ENCODE assay signal across 1 cellular context in genomic region chr22:50581950-50582561, GRCh38.
A peak's percentile ranks its signal among the peaks of the same experiment; 100 is the strongest.
TF ChIP-seq lines count a peak whose summit lies in the region.

No MANE protein-coding gene starts in this region.

TF ChIP-seq in HepG2, 621 proteins besides CTCF, POLR2A, EP300 and RAD21 (continues in another document):
- TF ChIP-seq CBFB (CRISPR knock-in tag; IDR thresholded peaks at IDR 0.05): no peak
- TF ChIP-seq ZNF121 (CRISPR knock-in tag; IDR thresholded peaks at IDR 0.05): peak; percentile 96
- no peak for TF ChIP-seq ZNF292 (CRISPR knock-in tag; IDR thresholded peaks at IDR 0.05; ENCODE audit: borderline replicate concordance, low read depth)
- TF ChIP-seq, protein P1, sequence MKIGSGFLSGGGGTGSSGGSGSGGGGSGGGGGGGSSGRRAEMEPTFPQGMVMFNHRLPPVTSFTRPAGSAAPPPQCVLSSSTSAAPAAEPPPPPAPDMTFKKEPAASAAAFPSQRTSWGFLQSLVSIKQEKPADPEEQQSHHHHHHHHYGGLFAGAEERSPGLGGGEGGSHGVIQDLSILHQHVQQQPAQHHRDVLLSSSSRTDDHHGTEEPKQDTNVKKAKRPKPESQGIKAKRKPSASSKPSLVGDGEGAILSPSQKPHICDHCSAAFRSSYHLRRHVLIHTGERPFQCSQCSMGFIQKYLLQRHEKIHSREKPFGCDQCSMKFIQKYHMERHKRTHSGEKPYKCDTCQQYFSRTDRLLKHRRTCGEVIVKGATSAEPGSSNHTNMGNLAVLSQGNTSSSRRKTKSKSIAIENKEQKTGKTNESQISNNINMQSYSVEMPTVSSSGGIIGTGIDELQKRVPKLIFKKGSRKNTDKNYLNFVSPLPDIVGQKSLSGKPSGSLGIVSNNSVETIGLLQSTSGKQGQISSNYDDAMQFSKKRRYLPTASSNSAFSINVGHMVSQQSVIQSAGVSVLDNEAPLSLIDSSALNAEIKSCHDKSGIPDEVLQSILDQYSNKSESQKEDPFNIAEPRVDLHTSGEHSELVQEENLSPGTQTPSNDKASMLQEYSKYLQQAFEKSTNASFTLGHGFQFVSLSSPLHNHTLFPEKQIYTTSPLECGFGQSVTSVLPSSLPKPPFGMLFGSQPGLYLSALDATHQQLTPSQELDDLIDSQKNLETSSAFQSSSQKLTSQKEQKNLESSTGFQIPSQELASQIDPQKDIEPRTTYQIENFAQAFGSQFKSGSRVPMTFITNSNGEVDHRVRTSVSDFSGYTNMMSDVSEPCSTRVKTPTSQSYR (CRISPR knock-in tag; IDR thresholded peaks at IDR 0.05; ENCODE audit: borderline replicate concordance): no peak
- no peak for TF ChIP-seq SMARCC2 (IDR thresholded peaks at IDR 0.05)
- no peak for TF ChIP-seq NCOA5 (CRISPR knock-in tag; IDR thresholded peaks at IDR 0.05)
- no peak for TF ChIP-seq HHEX (CRISPR knock-in tag; IDR thresholded peaks at IDR 0.05)
- no peak for TF ChIP-seq PBX2 (CRISPR knock-in tag; IDR thresholded peaks at IDR 0.05)
- no peak for TF ChIP-seq ZNF260 (CRISPR knock-in tag; IDR thresholded peaks at IDR 0.05; ENCODE audit: borderline replicate concordance, low read depth)
- 0 out of 2 replicates have a peak, but pooled peaks have one; percentile 23 for TF ChIP-seq TFAP4 (IDR thresholded peaks at IDR 0.05; ENCODE audit: borderline replicate concordance, low read depth)
- no peak for TF ChIP-seq ZNF781 (CRISPR knock-in tag; IDR thresholded peaks at IDR 0.05; ENCODE audit: borderline replicate concordance, not compliant biosample characterization)
- TF ChIP-seq ZNF572 (CRISPR knock-in tag; IDR thresholded peaks at IDR 0.05): no peak
- no peak for TF ChIP-seq ZNF569 (CRISPR knock-in tag; IDR thresholded peaks at IDR 0.05; ENCODE audit: borderline replicate concordance)
- peak; percentile 39; the same call in 1 of the 2 replicates for TF ChIP-seq PPARG (CRISPR knock-in tag; conservative IDR thresholded peaks at IDR 0.05)
- no peak; the same call in 1 of the 2 replicates for TF ChIP-seq RARA (CRISPR knock-in tag; IDR thresholded peaks at IDR 0.05)
- TF ChIP-seq ZNF746 (CRISPR knock-in tag; IDR thresholded peaks at IDR 0.05): no peak
- no peak for TF ChIP-seq KLF12 (CRISPR knock-in tag; IDR thresholded peaks at IDR 0.05; ENCODE audit: borderline replicate concordance)
- TF ChIP-seq FOXO1 (CRISPR knock-in tag; IDR thresholded peaks at IDR 0.05): no peak
- TF ChIP-seq HNRNPLL (IDR thresholded peaks at IDR 0.05; ENCODE audit: low read depth, low read length, poor library complexity, severe bottlenecking): no peak
- TF ChIP-seq, protein P2, sequence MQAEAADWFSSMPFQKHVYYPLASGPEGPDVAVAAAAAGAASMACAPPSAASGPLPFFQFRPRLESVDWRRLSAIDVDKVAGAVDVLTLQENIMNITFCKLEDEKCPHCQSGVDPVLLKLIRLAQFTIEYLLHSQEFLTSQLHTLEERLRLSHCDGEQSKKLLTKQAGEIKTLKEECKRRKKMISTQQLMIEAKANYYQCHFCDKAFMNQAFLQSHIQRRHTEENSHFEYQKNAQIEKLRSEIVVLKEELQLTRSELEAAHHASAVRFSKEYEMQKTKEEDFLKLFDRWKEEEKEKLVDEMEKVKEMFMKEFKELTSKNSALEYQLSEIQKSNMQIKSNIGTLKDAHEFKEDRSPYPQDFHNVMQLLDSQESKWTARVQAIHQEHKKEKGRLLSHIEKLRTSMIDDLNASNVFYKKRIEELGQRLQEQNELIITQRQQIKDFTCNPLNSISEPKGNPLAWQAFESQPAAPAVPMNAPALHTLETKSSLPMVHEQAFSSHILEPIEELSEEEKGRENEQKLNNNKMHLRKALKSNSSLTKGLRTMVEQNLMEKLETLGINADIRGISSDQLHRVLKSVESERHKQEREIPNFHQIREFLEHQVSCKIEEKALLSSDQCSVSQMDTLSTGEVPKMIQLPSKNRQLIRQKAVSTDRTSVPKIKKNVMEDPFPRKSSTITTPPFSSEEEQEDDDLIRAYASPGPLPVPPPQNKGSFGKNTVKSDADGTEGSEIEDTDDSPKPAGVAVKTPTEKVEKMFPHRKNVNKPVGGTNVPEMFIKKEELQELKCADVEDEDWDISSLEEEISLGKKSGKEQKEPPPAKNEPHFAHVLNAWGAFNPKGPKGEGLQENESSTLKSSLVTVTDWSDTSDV (CRISPR knock-in tag; IDR thresholded peaks at IDR 0.05): no peak
- no peak for TF ChIP-seq CEBPG (CRISPR knock-in tag; IDR thresholded peaks at IDR 0.05)
- peak; percentile 54; the same call in 1 of the 2 replicates for TF ChIP-seq TMF1 (CRISPR knock-in tag; IDR thresholded peaks at IDR 0.05; ENCODE audit: low read depth)
- no peak for TF ChIP-seq ZSCAN9 (CRISPR knock-in tag; IDR thresholded peaks at IDR 0.05; ENCODE audit: borderline replicate concordance)
- TF ChIP-seq ELF1 (CRISPR knock-in tag; IDR thresholded peaks at IDR 0.05): no peak
- no peak for TF ChIP-seq SP5 (CRISPR knock-in tag; IDR thresholded peaks at IDR 0.05; ENCODE audit: borderline replicate concordance, low read depth)
- TF ChIP-seq ZNF878 (CRISPR knock-in tag; IDR thresholded peaks at IDR 0.05): peak; percentile 67; the same call in 1 of the 2 replicates
- TF ChIP-seq ZNF784 (CRISPR knock-in tag; IDR thresholded peaks at IDR 0.05; ENCODE audit: borderline replicate concordance): no peak
- TF ChIP-seq NFKBIZ (CRISPR knock-in tag; IDR thresholded peaks at IDR 0.05): no peak
- TF ChIP-seq, protein P3, sequence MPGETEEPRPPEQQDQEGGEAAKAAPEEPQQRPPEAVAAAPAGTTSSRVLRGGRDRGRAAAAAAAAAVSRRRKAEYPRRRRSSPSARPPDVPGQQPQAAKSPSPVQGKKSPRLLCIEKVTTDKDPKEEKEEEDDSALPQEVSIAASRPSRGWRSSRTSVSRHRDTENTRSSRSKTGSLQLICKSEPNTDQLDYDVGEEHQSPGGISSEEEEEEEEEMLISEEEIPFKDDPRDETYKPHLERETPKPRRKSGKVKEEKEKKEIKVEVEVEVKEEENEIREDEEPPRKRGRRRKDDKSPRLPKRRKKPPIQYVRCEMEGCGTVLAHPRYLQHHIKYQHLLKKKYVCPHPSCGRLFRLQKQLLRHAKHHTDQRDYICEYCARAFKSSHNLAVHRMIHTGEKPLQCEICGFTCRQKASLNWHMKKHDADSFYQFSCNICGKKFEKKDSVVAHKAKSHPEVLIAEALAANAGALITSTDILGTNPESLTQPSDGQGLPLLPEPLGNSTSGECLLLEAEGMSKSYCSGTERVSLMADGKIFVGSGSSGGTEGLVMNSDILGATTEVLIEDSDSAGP (CRISPR knock-in tag; IDR thresholded peaks at IDR 0.05; ENCODE audit: borderline replicate concordance): 0 out of 2 replicates have a peak, but pooled peaks have one; percentile 5
- no peak for TF ChIP-seq ZNF468 (CRISPR knock-in tag; IDR thresholded peaks at IDR 0.05)
- TF ChIP-seq ZNF282 (IDR thresholded peaks at IDR 0.05; ENCODE audit: partially characterized antibody): no peak
- TF ChIP-seq, protein P4, sequence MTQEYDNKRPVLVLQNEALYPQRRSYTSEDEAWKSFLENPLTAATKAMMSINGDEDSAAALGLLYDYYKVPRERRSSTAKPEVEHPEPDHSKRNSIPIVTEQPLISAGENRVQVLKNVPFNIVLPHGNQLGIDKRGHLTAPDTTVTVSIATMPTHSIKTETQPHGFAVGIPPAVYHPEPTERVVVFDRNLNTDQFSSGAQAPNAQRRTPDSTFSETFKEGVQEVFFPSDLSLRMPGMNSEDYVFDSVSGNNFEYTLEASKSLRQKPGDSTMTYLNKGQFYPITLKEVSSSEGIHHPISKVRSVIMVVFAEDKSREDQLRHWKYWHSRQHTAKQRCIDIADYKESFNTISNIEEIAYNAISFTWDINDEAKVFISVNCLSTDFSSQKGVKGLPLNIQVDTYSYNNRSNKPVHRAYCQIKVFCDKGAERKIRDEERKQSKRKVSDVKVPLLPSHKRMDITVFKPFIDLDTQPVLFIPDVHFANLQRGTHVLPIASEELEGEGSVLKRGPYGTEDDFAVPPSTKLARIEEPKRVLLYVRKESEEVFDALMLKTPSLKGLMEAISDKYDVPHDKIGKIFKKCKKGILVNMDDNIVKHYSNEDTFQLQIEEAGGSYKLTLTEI (CRISPR knock-in tag; conservative IDR thresholded peaks at IDR 0.05): no peak
- TF ChIP-seq ZNF296 (CRISPR knock-in tag; conservative IDR thresholded peaks at IDR 0.05): no peak
- TF ChIP-seq, protein P5, sequence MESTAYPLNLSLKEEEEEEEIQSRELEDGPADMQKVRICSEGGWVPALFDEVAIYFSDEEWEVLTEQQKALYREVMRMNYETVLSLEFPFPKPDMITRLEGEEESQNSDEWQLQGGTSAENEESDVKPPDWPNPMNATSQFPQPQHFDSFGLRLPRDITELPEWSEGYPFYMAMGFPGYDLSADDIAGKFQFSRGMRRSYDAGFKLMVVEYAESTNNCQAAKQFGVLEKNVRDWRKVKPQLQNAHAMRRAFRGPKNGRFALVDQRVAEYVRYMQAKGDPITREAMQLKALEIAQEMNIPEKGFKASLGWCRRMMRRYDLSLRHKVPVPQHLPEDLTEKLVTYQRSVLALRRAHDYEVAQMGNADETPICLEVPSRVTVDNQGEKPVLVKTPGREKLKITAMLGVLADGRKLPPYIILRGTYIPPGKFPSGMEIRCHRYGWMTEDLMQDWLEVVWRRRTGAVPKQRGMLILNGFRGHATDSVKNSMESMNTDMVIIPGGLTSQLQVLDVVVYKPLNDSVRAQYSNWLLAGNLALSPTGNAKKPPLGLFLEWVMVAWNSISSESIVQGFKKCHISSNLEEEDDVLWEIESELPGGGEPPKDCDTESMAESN (CRISPR knock-in tag; conservative IDR thresholded peaks at IDR 0.05): 0 out of 2 replicates have a peak, but pooled peaks have one; percentile 10
- 0 out of 2 replicates have a peak, but pooled peaks have one; percentile 37 for TF ChIP-seq ZNF724P (CRISPR knock-in tag; IDR thresholded peaks at IDR 0.05; ENCODE audit: borderline replicate concordance)
- TF ChIP-seq, protein P6, sequence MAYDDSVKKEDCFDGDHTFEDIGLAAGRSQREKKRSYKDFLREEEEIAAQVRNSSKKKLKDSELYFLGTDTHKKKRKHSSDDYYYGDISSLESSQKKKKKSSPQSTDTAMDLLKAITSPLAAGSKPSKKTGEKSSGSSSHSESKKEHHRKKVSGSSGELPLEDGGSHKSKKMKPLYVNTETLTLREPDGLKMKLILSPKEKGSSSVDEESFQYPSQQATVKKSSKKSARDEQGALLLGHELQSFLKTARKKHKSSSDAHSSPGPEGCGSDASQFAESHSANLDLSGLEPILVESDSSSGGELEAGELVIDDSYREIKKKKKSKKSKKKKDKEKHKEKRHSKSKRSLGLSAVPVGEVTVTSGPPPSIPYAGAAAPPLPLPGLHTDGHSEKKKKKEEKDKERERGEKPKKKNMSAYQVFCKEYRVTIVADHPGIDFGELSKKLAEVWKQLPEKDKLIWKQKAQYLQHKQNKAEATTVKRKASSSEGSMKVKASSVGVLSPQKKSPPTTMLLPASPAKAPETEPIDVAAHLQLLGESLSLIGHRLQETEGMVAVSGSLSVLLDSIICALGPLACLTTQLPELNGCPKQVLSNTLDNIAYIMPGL (CRISPR knock-in tag; IDR thresholded peaks at IDR 0.05; ENCODE audit: borderline replicate concordance in 1 of 2, low read depth in 1 of 2): peak in 1 of 2 experiments; percentile 62; a peak in 1 of 4 replicates
- peak; percentile 44; the same call in 1 of the 2 replicates for TF ChIP-seq NAIF1 (CRISPR knock-in tag; IDR thresholded peaks at IDR 0.05; ENCODE audit: borderline replicate concordance)
- TF ChIP-seq NR2F6 (IDR thresholded peaks at IDR 0.05): peak; percentile 80; the same call in 1 of the 2 replicates
- no peak; the same call in 1 of the 2 replicates for TF ChIP-seq NR2F6 (CRISPR knock-in tag; IDR thresholded peaks at IDR 0.05)
- TF ChIP-seq ZMYM3 (CRISPR knock-in tag; IDR thresholded peaks at IDR 0.05): 0 out of 2 replicates have a peak, but pooled peaks have one; percentile 20
- 0 out of 2 replicates have a peak, but pooled peaks have one; percentile 10 for TF ChIP-seq NCOA2 (CRISPR knock-in tag; IDR thresholded peaks at IDR 0.05)
- TF ChIP-seq HNRNPUL1 (IDR thresholded peaks at IDR 0.05; ENCODE audit: low read depth, low read length): no peak
- TF ChIP-seq ATAD3A (CRISPR knock-in tag; IDR thresholded peaks at IDR 0.05): no peak
- TF ChIP-seq ZNF337 (CRISPR knock-in tag; IDR thresholded peaks at IDR 0.05; ENCODE audit: borderline replicate concordance, low read depth): no peak
- TF ChIP-seq, protein P7, sequence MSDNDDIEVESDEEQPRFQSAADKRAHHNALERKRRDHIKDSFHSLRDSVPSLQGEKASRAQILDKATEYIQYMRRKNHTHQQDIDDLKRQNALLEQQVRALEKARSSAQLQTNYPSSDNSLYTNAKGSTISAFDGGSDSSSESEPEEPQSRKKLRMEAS (IDR thresholded peaks at IDR 0.05): no peak; the same call in 1 of the 2 replicates
- TF ChIP-seq PHF5A (CRISPR knock-in tag; IDR thresholded peaks at IDR 0.05; ENCODE audit: low read depth, unreplicated experiment): no peak
- no peak for TF ChIP-seq MAZ (IDR thresholded peaks at IDR 0.05; ENCODE audit: borderline replicate concordance, low read depth, low read length)
- no peak for TF ChIP-seq MAZ (CRISPR knock-in tag; IDR thresholded peaks at IDR 0.05; ENCODE audit: low read depth)
- no peak for TF ChIP-seq ZNF598 (CRISPR knock-in tag; IDR thresholded peaks at IDR 0.05; ENCODE audit: borderline replicate concordance)
- TF ChIP-seq CCDC6 (CRISPR knock-in tag; IDR thresholded peaks at IDR 0.05): peak; percentile 24; the same call in 1 of the 2 replicates
- no peak for TF ChIP-seq THYN1 (CRISPR knock-in tag; IDR thresholded peaks at IDR 0.05; ENCODE audit: borderline replicate concordance, low read depth)
- TF ChIP-seq ZFY (CRISPR knock-in tag; IDR thresholded peaks at IDR 0.05): 0 out of 2 replicates have a peak, but pooled peaks have one; percentile 11
- TF ChIP-seq ZNF564 (CRISPR knock-in tag; IDR thresholded peaks at IDR 0.05): 0 out of 2 replicates have a peak, but pooled peaks have one; percentile 27
